26 cellular contexts compared by ENCODE assay signal in the genomic region with DNA sequence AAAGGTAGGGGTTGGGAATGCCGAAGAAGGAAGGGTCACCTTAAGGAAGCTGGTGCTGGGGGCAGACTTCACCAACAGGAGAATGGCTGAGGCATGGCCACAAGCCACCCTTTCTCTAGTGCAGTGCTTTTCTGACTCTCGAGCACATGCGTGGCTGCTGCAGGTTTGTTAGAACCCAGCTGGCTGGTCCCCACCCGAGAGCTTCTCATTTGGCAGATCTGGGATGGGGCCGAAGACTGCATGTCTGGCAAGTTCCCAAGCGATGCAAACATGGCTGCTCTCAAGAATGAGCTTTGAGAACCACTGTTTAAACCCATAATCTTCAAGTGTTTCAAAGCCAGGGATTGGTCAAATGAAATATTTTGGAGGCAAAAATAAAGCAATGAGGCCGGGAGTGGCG.
"Had no signal": no experiment of that assay in that cellular context is flagged by ENCODE, and none has a peak within 500 bp of the region (broad histone marks: within the 10 kb centered on the region; RNA-seq: fewer than 3 reads in every experiment).

No MANE protein-coding gene starts in this region.

- H3K4me3 Mint-ChIP-seq: immature natural killer cell; naive thymus-derived CD4-positive, alpha-beta T cell; natural killer cell treated with Interleukin-12 subunit alpha and Interleukin-12 subunit beta and Interleukin-15 and Interleukin-18, amount 100 ng/mL, for 72 hours; stimulated activated effector memory CD8-positive, alpha-beta T cell treated with anti-CD3 and anti-CD28 coated beads, Interleukin-12 subunit alpha, Interleukin-12 subunit beta, amount 100 ng/mL, for 72 hours; stimulated activated naive CD8-positive, alpha-beta T cell treated with anti-CD3 and anti-CD28 coated beads, Interleukin-15, Interleukin-2, amounts not matched to agents 100 ng/mL and 50 ng/mL, for 24 hours had no signal

- H3K4me1 ChIP-seq: right lobe of liver, suprapubic skin, upper lobe of right lung had no signal

- H3K27me3 Mint-ChIP-seq: naive thymus-derived CD4-positive, alpha-beta T cell; natural killer cell treated with Interleukin-12 subunit alpha and Interleukin-12 subunit beta and Interleukin-15 and Interleukin-18, amount 100 ng/mL, for 72 hours; stimulated activated naive CD8-positive, alpha-beta T cell treated with anti-CD3 and anti-CD28 coated beads, Interleukin-15, Interleukin-2, amounts not matched to agents 100 ng/mL and 50 ng/mL, for 24 hours had no signal

- H3K36me3 ChIP-seq: left lung, lower lobe of right lung, ovary, right atrium auricular region, right lobe of liver, suprapubic skin, thoracic aorta, tibial artery, upper lobe of right lung had no signal

- H3K27ac ChIP-seq: left lung, lower lobe of right lung, ovary, right atrium auricular region, right lobe of liver, skin epidermis, suprapubic skin, thoracic aorta, tibial artery, upper lobe of right lung had no signal

- H3K27ac Mint-ChIP-seq: immature natural killer cell; naive thymus-derived CD4-positive, alpha-beta T cell; natural killer cell treated with Interleukin-12 subunit alpha and Interleukin-12 subunit beta and Interleukin-15 and Interleukin-18, amount 100 ng/mL, for 72 hours; progenitor cell of endocrine pancreas; stimulated activated effector memory CD8-positive, alpha-beta T cell treated with anti-CD3 and anti-CD28 coated beads, Interleukin-12 subunit alpha, Interleukin-12 subunit beta, amount 100 ng/mL, for 72 hours; stimulated activated naive CD8-positive, alpha-beta T cell treated with anti-CD3 and anti-CD28 coated beads, Interleukin-15, Interleukin-2, amounts not matched to agents 100 ng/mL and 50 ng/mL, for 24 hours had no signal

- ATAC-seq: left colon; left lung; lower lobe of right lung; mucosa of descending colon; naive thymus-derived CD4-positive, alpha-beta T cell; natural killer cell treated with Interleukin-12 subunit alpha and Interleukin-12 subunit beta and Interleukin-15 and Interleukin-18, amount 100 ng/mL, for 72 hours; right lobe of liver; stimulated activated effector memory CD8-positive, alpha-beta T cell treated with anti-CD3 and anti-CD28 coated beads, Interleukin-12 subunit alpha, Interleukin-12 subunit beta, amount 100 ng/mL, for 72 hours; upper lobe of right lung had no signal

- H3K4me3 ChIP-seq: left lung, lower lobe of right lung, mucosa of descending colon, ovary, right atrium auricular region, right lobe of liver, skin epidermis, suprapubic skin, thoracic aorta, tibial artery, upper lobe of right lung had no signal

- DNase-seq: hypothalamus; immature natural killer cell; kidney; left colon; left lung; lower lobe of right lung; mammary epithelial cell; mesenchymal stem cell; midbrain; mucosa of descending colon; naive thymus-derived CD4-positive, alpha-beta T cell; ovary; right lobe of liver; stimulated activated CD4-positive, alpha-beta T cell treated with anti-CD3 and anti-CD28 coated beads, Interleukin-4, amount 100 ng/mL, for 24 hours; stimulated activated naive CD4-positive, alpha-beta T cell; trophoblast cell; upper lobe of right lung had no signal

- H3K9me3 ChIP-seq: left lung, lower lobe of right lung, mucosa of descending colon, ovary, right atrium auricular region, right lobe of liver, suprapubic skin, thoracic aorta, tibial artery, upper lobe of right lung had no signal

- H3K9me3 Mint-ChIP-seq: naive thymus-derived CD4-positive, alpha-beta T cell; natural killer cell treated with Interleukin-12 subunit alpha and Interleukin-12 subunit beta and Interleukin-15 and Interleukin-18, amount 100 ng/mL, for 72 hours; stimulated activated effector memory CD8-positive, alpha-beta T cell treated with anti-CD3 and anti-CD28 coated beads, Interleukin-12 subunit alpha, Interleukin-12 subunit beta, amount 100 ng/mL, for 72 hours; stimulated activated naive CD8-positive, alpha-beta T cell treated with anti-CD3 and anti-CD28 coated beads, Interleukin-15, Interleukin-2, amounts not matched to agents 100 ng/mL and 50 ng/mL, for 24 hours had no signal

- H3K36me3 Mint-ChIP-seq: immature natural killer cell; naive thymus-derived CD4-positive, alpha-beta T cell; natural killer cell treated with Interleukin-12 subunit alpha and Interleukin-12 subunit beta and Interleukin-15 and Interleukin-18, amount 100 ng/mL, for 72 hours; stimulated activated effector memory CD8-positive, alpha-beta T cell treated with anti-CD3 and anti-CD28 coated beads, Interleukin-12 subunit alpha, Interleukin-12 subunit beta, amount 100 ng/mL, for 72 hours had no signal

- H3K4me1 Mint-ChIP-seq: immature natural killer cell; stimulated activated effector memory CD8-positive, alpha-beta T cell treated with anti-CD3 and anti-CD28 coated beads, Interleukin-12 subunit alpha, Interleukin-12 subunit beta, amount 100 ng/mL, for 72 hours had no signal

- H3K27me3 ChIP-seq: left lung, ovary, right atrium auricular region, right lobe of liver, suprapubic skin, tibial artery, upper lobe of right lung had no signal
